Comparison of ENCODE assay signal across 8 cellular contexts in the genomic region with DNA sequence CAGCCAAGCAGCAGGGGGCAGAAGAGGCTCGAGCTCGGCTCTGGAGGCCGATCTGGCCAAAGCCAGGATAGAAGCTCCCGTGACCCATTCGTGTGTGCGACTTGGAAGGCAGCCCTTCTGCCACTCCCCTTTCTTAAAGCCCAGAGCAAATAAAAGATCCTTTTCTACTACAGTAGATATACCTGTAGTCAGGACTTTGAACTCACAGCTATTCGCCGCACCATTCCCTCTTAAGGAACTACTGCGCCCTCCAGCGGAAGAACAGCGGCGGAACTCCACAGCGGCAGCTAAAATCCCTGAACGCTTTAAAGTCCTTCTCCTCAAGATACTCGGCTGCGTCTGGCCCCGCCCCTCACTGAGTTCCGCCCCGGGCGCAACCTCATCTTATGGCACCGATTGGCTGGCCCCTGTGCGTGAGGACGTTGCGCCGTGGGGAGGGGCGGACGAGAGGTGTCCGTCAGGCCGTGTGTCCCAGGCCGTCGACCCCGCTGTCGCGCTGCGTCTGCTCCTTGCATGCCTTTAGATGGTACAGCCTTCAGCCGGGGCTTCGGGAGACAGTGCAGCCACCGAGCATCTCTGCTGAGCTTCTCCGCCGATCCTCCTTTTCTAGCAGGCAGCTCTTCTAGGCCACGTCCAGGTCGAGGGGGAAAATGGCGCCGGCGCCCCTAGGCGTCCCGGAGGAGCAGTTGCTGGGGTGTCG. TPM values are rescaled to one million over a fixed set of nuclear protein-coding genes. Genes with fewer than 3 reads are reported as not detected.
DNase-seq lines count a peak whose midpoint lies in the region; TF ChIP-seq lines count a peak whose summit lies in the region.

A gene with protein sequence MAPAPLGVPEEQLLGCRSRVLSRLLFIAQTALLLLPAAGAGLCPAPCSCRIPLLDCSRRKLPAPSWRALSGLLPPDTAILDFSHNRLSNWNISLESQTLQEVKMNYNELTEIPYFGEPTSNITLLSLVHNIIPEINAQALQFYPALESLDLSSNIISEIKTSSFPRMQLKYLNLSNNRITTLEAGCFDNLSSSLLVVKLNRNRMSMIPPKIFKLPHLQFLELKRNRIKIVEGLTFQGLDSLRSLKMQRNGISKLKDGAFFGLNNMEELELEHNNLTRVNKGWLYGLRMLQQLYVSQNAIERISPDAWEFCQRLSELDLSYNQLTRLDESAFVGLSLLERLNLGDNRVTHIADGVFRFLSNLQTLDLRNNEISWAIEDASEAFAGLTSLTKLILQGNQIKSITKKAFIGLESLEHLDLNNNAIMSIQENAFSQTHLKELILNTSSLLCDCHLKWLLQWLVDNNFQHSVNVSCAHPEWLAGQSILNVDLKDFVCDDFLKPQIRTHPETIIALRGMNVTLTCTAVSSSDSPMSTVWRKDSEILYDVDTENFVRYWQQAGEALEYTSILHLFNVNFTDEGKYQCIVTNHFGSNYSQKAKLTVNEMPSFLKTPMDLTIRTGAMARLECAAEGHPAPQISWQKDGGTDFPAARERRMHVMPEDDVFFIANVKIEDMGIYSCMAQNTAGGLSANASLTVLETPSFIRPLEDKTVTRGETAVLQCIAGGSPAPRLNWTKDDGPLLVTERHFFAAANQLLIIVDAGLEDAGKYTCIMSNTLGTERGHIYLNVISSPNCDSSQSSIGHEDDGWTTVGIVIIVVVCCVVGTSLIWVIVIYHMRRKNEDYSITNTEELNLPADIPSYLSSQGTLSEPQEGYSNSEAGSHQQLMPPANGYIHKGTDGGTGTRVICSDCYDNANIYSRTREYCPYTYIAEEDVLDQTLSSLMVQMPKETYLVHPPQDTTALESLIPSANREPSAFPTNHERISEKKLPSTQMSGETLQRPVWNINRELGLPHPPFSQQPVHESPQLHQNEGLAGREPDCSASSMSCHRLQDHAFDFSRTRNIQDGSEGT (plus strand): TSS at position 442 of the 700 bp plus-strand sequence. CDS start 209 bp downstream, at position 651.

- no peaks in the 10 kb centered on the region for H3K27me3 Mint-ChIP-seq in neural crest cell (ENCODE audit: low read depth)

- H3K9me3 Mint-ChIP-seq in neural crest cell = no peaks in the 10 kb centered on the region

- H3F3A ChIP-seq in MM.1S (ENCODE audit: insufficient read depth, low read length) = no peaks in the 10 kb centered on the region

- H3K27ac ChIP-seq in MM.1S (ENCODE audit: low read length) (peak within 1 kb of the TSS; percentile 67; the same call in 1 of the 2 replicates), stomach smooth muscle (ENCODE audit: low read length) (peak within 1 kb of the TSS; percentile 88)

- H3K36me3 ChIP-seq in MM.1S (replicated peaks; ENCODE audit: insufficient read depth, low read length) (no peaks in the 10 kb centered on the region), stomach smooth muscle (ENCODE audit: control insufficient read depth in 2 of 2, insufficient read depth in 2 of 2, low read length in 2 of 2) (no peaks in the 10 kb centered on the region)

- H3K79me2 ChIP-seq in MM.1S (ENCODE audit: low read length) = peaks cover 10% of the 10 kb centered on the region

- TF ChIP-seq CTCF in MM.1S (IDR thresholded peaks at IDR 0.05; ENCODE audit: low read length) = peak; percentile 62
- TF ChIP-seq CTCF in foreskin fibroblast (IDR thresholded peaks at IDR 0.05; ENCODE audit: low read depth, low read length) = peak; percentile 70
- peak; percentile 94 for TF ChIP-seq CTCF in neural crest cell (conservative IDR thresholded peaks at IDR 0.05)

- peak within 1 kb of the TSS; percentile 97 for H3K27ac Mint-ChIP-seq in neural crest cell (ENCODE audit: unreplicated experiment)

- H3K9me3 ChIP-seq in MM.1S (replicated peaks; ENCODE audit: insufficient read depth, low read length) (no peaks in the 10 kb centered on the region), stomach smooth muscle (ENCODE audit: control insufficient read depth in 2 of 2, low read length in 2 of 2) (no peaks in the 10 kb centered on the region)

- 0 out of 2 replicates have a peak, but pooled peaks cover 4% of the 10 kb centered on the region for H3K4me1 ChIP-seq in MM.1S (ENCODE audit: low read length)
- peaks cover 10% of the 10 kb centered on the region for H3K4me1 ChIP-seq in stomach smooth muscle (ENCODE audit: control insufficient read depth, insufficient read depth, low read length)

- H3K27me3 ChIP-seq in MM.1S (replicated peaks; ENCODE audit: insufficient read depth, low read length) (no peaks in the 10 kb centered on the region), stomach smooth muscle (ENCODE audit: control insufficient read depth in 1 of 2, insufficient read depth in 2 of 2, low read length in 2 of 2) (no peaks in the 10 kb centered on the region)

- H4K20me1 ChIP-seq in MM.1S (ENCODE audit: insufficient read depth, low read length) = no peaks in the 10 kb centered on the region

- peaks cover 6% of the 10 kb centered on the region for H3K36me3 Mint-ChIP-seq in neural crest cell (ENCODE audit: low read depth)

- H3K4me3 ChIP-seq in MM.1S (ENCODE audit: low read length) (peak within 1 kb of the TSS; percentile 80), foreskin fibroblast (ENCODE audit: low read depth in 1 of 2, low read length in 2 of 2) (peak within 1 kb of the TSS; percentile 97 to 99), stomach smooth muscle (ENCODE audit: low read length in 2 of 2) (peak within 1 kb of the TSS; percentile 95 to 97)

- peak within 1 kb of the TSS; percentile 84 for H2AFZ ChIP-seq in MM.1S (ENCODE audit: low read length)

- peak within 1 kb of the TSS; percentile 81 for H3K4me2 ChIP-seq in MM.1S (ENCODE audit: low read depth, low read length)

- peaks cover 37% of the 10 kb centered on the region for H3K4me1 Mint-ChIP-seq in neural crest cell

- H3K9me2 ChIP-seq in MM.1S (replicated peaks; ENCODE audit: insufficient read depth, low read length) = no peaks in the 10 kb centered on the region

- DNase-seq in GF-D8 (lab: John Stamatoyannopoulos, UW) (peak; percentile 93), HCEC 1CT (peak; percentile 98), MM.1S (peak; percentile 94), SIG-M5 (lab: John Stamatoyannopoulos, UW) (peak; percentile 95), activated gamma-delta T cell treated with Interleukin-2 at 50 U/mL for 16 hours (peak; percentile 98), foreskin fibroblast (peak; percentile 96 to 99), neural crest cell (ENCODE audit: low read depth, low spot score) (peak; percentile 98)

- H3K4me3 Mint-ChIP-seq in neural crest cell = peak within 1 kb of the TSS; percentile 95

- peak within 1 kb of the TSS; percentile 77 for H3K9ac ChIP-seq in MM.1S (ENCODE audit: low read length)
- H3K9ac ChIP-seq in stomach smooth muscle (ENCODE audit: low read length in 2 of 2) = peak within 1 kb of the TSS; percentile 80 to 91

RNA-seq across cellular contexts. Expression of the gene that starts here (rescaled TPM):
- total RNA-seq in neural crest cell = 17.9 and 18.3 TPM in 2 replicates

Comparison
In these comparisons a context has a peak if more than half of its experiments do, and no peak if none do; other contexts are left out.
1. Peak in every context shown above with its lines: DNase-seq, H3K4me3 ChIP-seq and H3K27ac ChIP-seq.